Comparison of ENCODE assay signal across 21 cellular contexts in the genomic region with DNA sequence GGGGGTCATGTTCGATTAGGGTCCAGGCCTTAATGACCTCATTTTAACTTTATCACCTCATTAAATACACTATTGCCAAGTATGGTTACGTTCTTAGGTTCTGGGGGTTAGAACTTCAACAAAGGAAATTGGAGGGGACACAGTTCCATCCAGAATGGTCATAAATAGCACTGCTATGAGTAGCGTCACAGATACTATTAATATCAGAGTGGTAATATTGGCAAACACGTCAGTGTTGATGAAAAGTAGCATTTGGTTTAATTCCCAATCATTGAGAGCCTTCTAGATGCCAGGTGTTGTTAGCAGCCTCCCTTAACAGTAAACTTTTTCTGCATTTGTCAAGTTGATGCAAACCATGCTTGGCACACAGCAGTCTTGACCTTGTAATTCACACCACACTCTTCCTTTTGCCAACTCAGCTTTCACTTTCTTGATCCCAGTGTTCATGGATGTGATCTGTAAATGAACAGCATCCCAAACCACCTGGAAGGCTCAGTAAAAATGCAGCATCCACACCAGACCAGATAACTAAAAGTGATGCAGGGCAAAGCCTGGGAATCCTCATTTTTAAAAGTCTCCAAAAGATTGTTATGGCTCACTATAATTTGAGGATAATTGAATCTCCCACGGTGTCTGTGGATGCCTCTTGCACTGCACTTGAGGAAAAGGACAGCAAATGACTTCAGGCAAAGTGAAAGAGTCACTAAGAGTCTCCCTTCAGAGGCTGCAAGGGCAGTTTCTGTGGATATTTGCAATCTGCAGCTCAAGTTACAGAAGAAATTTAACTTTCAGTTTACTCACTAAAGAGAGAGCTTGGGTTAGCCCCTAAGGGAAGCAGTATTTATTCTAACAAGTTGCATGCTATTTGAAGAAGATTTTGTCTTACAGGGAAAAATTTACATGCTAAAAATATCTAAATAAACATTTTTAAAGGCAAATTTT.
"Had no signal": no experiment of that assay in that cellular context is flagged by ENCODE, and none has a peak within 500 bp of the region (broad histone marks: within the 10 kb centered on the region; RNA-seq: fewer than 3 reads in every experiment).

No MANE protein-coding gene starts in this region.

- H3K9me3 ChIP-seq: adrenal gland, esophagus squamous epithelium, transverse colon had no signal

- H3K36me3 ChIP-seq: adrenal gland, esophagus squamous epithelium, transverse colon had no signal

- H3K4me1 ChIP-seq: esophagus squamous epithelium, transverse colon had no signal

- H3K27ac ChIP-seq: adrenal gland, esophagus squamous epithelium, transverse colon had no signal

- H3K4me3 ChIP-seq: adrenal gland, esophagus squamous epithelium, transverse colon had no signal

- DNase-seq: activated CD4-positive, alpha-beta T cell treated with anti-CD3 and anti-CD28 coated beads, Interleukin-2, amount 10 ng/mL, durations not matched to agents 24 days and 14 days; activated CD8-positive, alpha-beta T cell treated with anti-CD3 and anti-CD28 coated beads, Interleukin-2, amount 10 ng/mL, durations not matched to agents 7 days and 5 days; activated effector memory CD4-positive, alpha-beta T cell treated with Interleukin-2 at 50 U/mL for 16 hours; activated T-cell treated with anti-CD3 and anti-CD28 coated beads, Interleukin-2, amount 50 U/mL, for 4 hours; adrenal gland; effector memory CD8-positive, alpha-beta T cell; esophagus squamous epithelium; hippocampal formation; islet precursor cell; left colon; mammary epithelial cell; nephron progenitor cell; occipital lobe; posterior cingulate gyrus; retina; stimulated activated CD4-positive, alpha-beta T cell treated with anti-CD3 and anti-CD28 coated beads, Interleukin-12 subunit alpha, Interleukin-12 subunit beta, amount 100 ng/mL, for 4 hours; stimulated activated CD4-positive, alpha-beta T cell treated with anti-CD3 and anti-CD28 coated beads, Interleukin-1b, Interleukin-23, amount 100 ng/mL, for 48 hours; stimulated activated naive CD8-positive, alpha-beta T cell treated with anti-CD3 and anti-CD28 coated beads, Interleukin-15, Interleukin-2, amounts not matched to agents 100 U/mL and 50 U/mL, for 24 hours; substantia nigra; T-cell; transverse colon had no signal
